In genomic region chr1:232950197-232950918, GRCh38 we compare ENCODE assay signal across 8 cellular contexts. TPM values are rescaled to one million over a fixed set of nuclear protein-coding genes. Genes with fewer than 3 reads are reported as not detected.
DNase-seq lines count a peak whose midpoint lies in the region; TF ChIP-seq lines count a peak whose summit lies in the region.

NTPCR (plus strand) TSS chr1:232950611; CDS start chr1:232950711, 100 bp downstream.

- peak; percentile 94 for DNase-seq in ELR (ENCODE audit: low read depth)
- peak; percentile 98 for DNase-seq in H7
- peak; percentile 91 for DNase-seq in M059J (ENCODE audit: low read depth)
- DNase-seq in SIG-M5 (lab: John Stamatoyannopoulos, UW) = peak; percentile 48
- peak; percentile 82 for DNase-seq in activated gamma-delta T cell (lab: John Stamatoyannopoulos, UW)
- DNase-seq in fibroblast of villous mesenchyme (ENCODE audit: low read depth) = peak; percentile 90
- DNase-seq in neural crest cell (ENCODE audit: low read depth, low spot score) = peak; percentile 99

- H3K9me3 Mint-ChIP-seq in neural crest cell = no peaks in the 10 kb centered on the region

- H3K27me3 Mint-ChIP-seq in neural crest cell (ENCODE audit: low read depth) = no peaks in the 10 kb centered on the region

- peaks cover 3% of the 10 kb centered on the region for H3K4me1 ChIP-seq in stomach smooth muscle (ENCODE audit: control insufficient read depth, insufficient read depth, low read length)

- H3K36me3 ChIP-seq in H7 (replicated peaks; ENCODE audit: control insufficient read depth, insufficient read depth, low read length) (no peaks in the 10 kb centered on the region), stomach smooth muscle (ENCODE audit: control insufficient read depth in 2 of 2, insufficient read depth in 2 of 2, low read length in 2 of 2) (no peaks in the 10 kb centered on the region)

- H3K27me3 ChIP-seq in H7 (ENCODE audit: control insufficient read depth, insufficient read depth, low read length) (no peaks in the 10 kb centered on the region), stomach smooth muscle (ENCODE audit: control insufficient read depth in 1 of 2, insufficient read depth in 2 of 2, low read length in 2 of 2) (no peaks in the 10 kb centered on the region)

- H3K9me3 ChIP-seq in stomach smooth muscle (ENCODE audit: control insufficient read depth in 2 of 2, low read length in 2 of 2) = no peaks in the 10 kb centered on the region

- peak within 1 kb of the TSS; percentile 61 for H3K27ac ChIP-seq in stomach smooth muscle (ENCODE audit: low read length)

- peaks cover 4% of the 10 kb centered on the region for H3K36me3 Mint-ChIP-seq in neural crest cell (ENCODE audit: low read depth)

- H3K27ac Mint-ChIP-seq in neural crest cell (ENCODE audit: unreplicated experiment) = peak within 1 kb of the TSS; percentile 97

- peak within 1 kb of the TSS; percentile 87 to 88 for H3K9ac ChIP-seq in stomach smooth muscle (ENCODE audit: low read length in 2 of 2)

- peak within 1 kb of the TSS; percentile 63 for H3K4me3 ChIP-seq in H7 (ENCODE audit: insufficient read depth, low read depth, low read length)
- H3K4me3 ChIP-seq in fibroblast of villous mesenchyme (ENCODE audit: low read depth, low read length) = peak within 1 kb of the TSS; percentile 87
- H3K4me3 ChIP-seq in stomach smooth muscle (ENCODE audit: low read length in 2 of 2) = peak within 1 kb of the TSS; percentile 78 to 92

- TF ChIP-seq CTCF in fibroblast of villous mesenchyme (IDR thresholded peaks at IDR 0.05; ENCODE audit: insufficient read depth, low read depth, low read length) = no peak
- no peak for TF ChIP-seq CTCF in neural crest cell (conservative IDR thresholded peaks at IDR 0.05)

- H3K4me3 Mint-ChIP-seq in neural crest cell = peak within 1 kb of the TSS; percentile 97

- peaks cover 42% of the 10 kb centered on the region for H3K4me1 Mint-ChIP-seq in neural crest cell

RNA-seq across cellular contexts. Expression of gene NTPCR, which starts in this region (rescaled TPM):
- 61.5 and 82.5 TPM in 2 replicates for total RNA-seq in H7 (2014; rRNA removed; shearing (Covaris generic))
- 67.2 and 92.3 TPM in 2 replicates for total RNA-seq in M059J (2014; rRNA removed; shearing (Covaris generic))
- total RNA-seq in fibroblast of villous mesenchyme (14.8 and 20.7 TPM in 2 replicates), neural crest cell (55.5 and 60.0 TPM in 2 replicates)

Comparison
In these comparisons a context has a peak if more than half of its experiments do, and no peak if none do; other contexts are left out.
1. Peak in every context shown above with its lines: DNase-seq, H3K4me3 ChIP-seq and H3K27ac ChIP-seq.
2. DNase-seq: peak in every context shown above with its lines; median percentile 99 in neural crest cell; 98 in H7; 94 in ELR; 91 in M059J; 90 in fibroblast of villous mesenchyme; 82 in activated gamma-delta T cell; 48 in SIG-M5.